ENCODE assay signal across 8 cellular contexts in the genomic region with DNA sequence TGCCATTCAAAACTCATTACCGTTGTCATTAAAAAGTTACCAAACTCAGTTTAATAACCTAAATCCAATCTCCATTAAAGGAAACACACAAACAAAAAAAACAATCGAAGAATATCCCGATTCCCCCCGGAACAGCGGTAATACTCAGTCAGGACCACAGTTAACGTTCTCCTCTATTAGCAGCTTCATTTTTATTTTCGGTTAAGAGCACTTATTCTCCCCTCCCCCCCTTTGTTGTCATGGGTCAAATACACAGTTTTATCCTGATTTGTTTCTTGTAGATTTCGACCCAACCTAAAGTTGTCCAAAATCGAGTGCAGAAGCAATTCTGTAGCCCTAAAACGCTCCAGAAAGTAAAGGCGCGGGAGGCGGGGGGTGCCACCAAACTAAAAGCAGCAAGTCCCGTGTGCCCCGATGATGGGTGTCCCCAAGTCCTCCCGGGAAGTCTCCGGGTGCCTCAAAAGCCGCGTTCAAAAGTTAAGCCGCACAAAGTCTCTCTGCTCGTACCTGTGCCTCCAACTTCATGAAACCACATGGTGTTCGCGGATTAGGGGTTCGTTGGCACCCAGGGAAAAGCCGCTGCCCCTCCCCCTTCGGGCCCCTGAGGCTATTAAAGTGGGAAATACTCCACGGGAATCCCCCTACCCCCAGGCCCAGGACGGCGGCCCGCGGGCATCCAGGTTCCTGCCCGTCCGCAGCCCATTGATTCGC. TPM values are rescaled to one million over a fixed set of nuclear protein-coding genes. Genes with fewer than 3 reads are reported as not detected.
DNase-seq lines count a peak whose midpoint lies in the region; ATAC-seq, FAIRE-seq and TF ChIP-seq lines count a peak whose summit lies in the region.

No MANE protein-coding gene starts in this region.

- peak overlapping the region; percentile 98 for H3K4me3 ChIP-seq in BJ (ENCODE audit: low read depth, low read length)
- H3K4me3 ChIP-seq in HepG2 (replicated peaks in 1 of 3; ENCODE audit: insufficient read depth in 1 of 3, low read depth in 2 of 3, low read length in 3 of 3): peak overlapping the region; percentile 92 to 98 (median 96)

- H3K4me1 Mint-ChIP-seq in H9: peaks cover 12 to 29% of the 10 kb centered on the region in 2 experiments
- H3K4me1 Mint-ChIP-seq in MCF 10A (ENCODE audit: insufficient read depth, unreplicated experiment): peaks cover 20% of the 10 kb centered on the region

- no peaks in the 10 kb centered on the region for H4K20me1 ChIP-seq in H9 (ENCODE audit: control insufficient read depth, insufficient read depth, insufficient read length)
- peaks cover 15% of the 10 kb centered on the region for H4K20me1 ChIP-seq in HepG2 (ENCODE audit: insufficient read depth, low read length)

- no peak overlapping the region for H3K56ac ChIP-seq in H9 (ENCODE audit: insufficient read length, low read depth, low read length)

- H3K4me1 ChIP-seq in H9 (ENCODE audit: insufficient read depth, low read length) (no peaks in the 10 kb centered on the region), HepG2 (ENCODE audit: insufficient read depth, low read length) (peaks cover 40% of the 10 kb centered on the region)

- POLR2A ChIA-PET in BJ (lab: Charles Lee): no interaction called here
- POLR2A ChIA-PET in MCF 10A (lab: Yijun Ruan, JAX): interaction anchor here (0.6 to 2.4 kb wide), 20 partner anchors 9 to 267 kb away, joined by 3 to 19 read pairs (median 5); partner anchors contain the start of genes ARMC7, JPT1, KCTD2 and NUP85
- POLR2A ChIA-PET in HepG2 (lab: Yijun Ruan, JAX): interaction anchor here (0.7 to 1.9 kb wide), 3 partner anchors 10 to 51 kb away, joined by 3 to 5 read pairs (median 3); partner anchors contain the start of gene NT5C

- no peak overlapping the region for H4K5ac ChIP-seq in H9 (ENCODE audit: insufficient read length, low read depth, low read length)

- CTCF ChIA-PET in BJ (lab: Yijun Ruan, JAX): interaction anchor here (1.2 to 2.1 kb wide), 3 partner anchors 9 to 68 kb away, joined by 4 to 12 read pairs (median 7); no protein-coding TSS in a partner anchor
- CTCF ChIA-PET in MCF 10A (lab: Yijun Ruan, JAX): interaction anchor here (0.9 to 1.4 kb wide), 2 partner anchors 65 to 67 kb away, joined by 4 to 6 read pairs; no protein-coding TSS in a partner anchor
- CTCF ChIA-PET in HepG2 (lab: Yijun Ruan, JAX; ENCODE audit: low intra/inter-chr PET ratio, low total read pairs): no interaction called here

- H3K4me2 ChIP-seq in H9 (ENCODE audit: insufficient read depth, insufficient read length, low read length) (peak overlapping the region; percentile 80), HepG2 (ENCODE audit: low read depth, low read length) (peak overlapping the region; percentile 94)

- H3K27ac ChIP-seq in H9 (ENCODE audit: insufficient read length, low read depth, low read length) (no peak overlapping the region), HepG2 (ENCODE audit: extremely low read length, insufficient read depth, low read length) (peak overlapping the region; percentile 96)

- H3K9me3 Mint-ChIP-seq in H9 (no peaks in the 10 kb centered on the region), MCF 10A (ENCODE audit: unreplicated experiment) (peaks cover 6% of the 10 kb centered on the region)

- H3K9ac ChIP-seq in H9 (ENCODE audit: extremely low read depth, insufficient read length, low read length) (peak overlapping the region; percentile 95), HepG2 (ENCODE audit: insufficient read depth, low read depth, low read length) (peak overlapping the region; percentile 95)

- peak overlapping the region; percentile 87 for H3K14ac ChIP-seq in H9 (ENCODE audit: insufficient read depth, low read length)

- H2AFZ ChIP-seq in H9 (ENCODE audit: low read length) (no peak overlapping the region), HepG2 (ENCODE audit: low read length) (no peak overlapping the region)

- no peak overlapping the region for H3K23ac ChIP-seq in H9 (ENCODE audit: insufficient read length, low read depth, low read length)

- H3T11ph ChIP-seq in H9 (ENCODE audit: low read length): no peak overlapping the region

- peaks cover 7% of the 10 kb centered on the region for H3K79me1 ChIP-seq in H9 (ENCODE audit: insufficient read depth, low read depth, low read length, poor library complexity, severe bottlenecking)

- no peaks in the 10 kb centered on the region; the same call in 1 of the 2 replicates for H3K27me3 Mint-ChIP-seq in H9 (ENCODE audit: low read depth)
- no peaks in the 10 kb centered on the region for H3K27me3 Mint-ChIP-seq in MCF 10A (ENCODE audit: insufficient read depth, unreplicated experiment)

- H3K36me3 Mint-ChIP-seq in H9 (ENCODE audit: insufficient read depth in 1 of 3, low read depth in 3 of 3) (peaks cover 20 to 46% (median 42%) of the 10 kb centered on the region in 3 experiments), MCF 10A (ENCODE audit: insufficient read depth, unreplicated experiment) (peaks cover 52% of the 10 kb centered on the region)

- H3K9me3 ChIP-seq in H9 (ENCODE audit: control insufficient read depth, low read depth, low read length): no peaks in the 10 kb centered on the region
- no peaks in the 10 kb centered on the region for H3K9me3 ChIP-seq in HepG2 (ENCODE audit: low read length)

- H3K36me3 ChIP-seq in BJ (ENCODE audit: control insufficient read depth, insufficient read depth, low read length) (peaks cover 5% of the 10 kb centered on the region), HepG2 (replicated peaks in 1 of 2; ENCODE audit: control insufficient read depth in 1 of 2, insufficient read depth in 2 of 2, low read length in 2 of 2) (peaks cover 11 to 28% of the 10 kb centered on the region in 2 experiments)

- intact Hi-C loops in MCF 10A (cut with micrococcal nuclease): no loop called here
- intact Hi-C loops in HepG2 (cut with micrococcal nuclease; ENCODE audit: unreplicated experiment): no loop called here

- H3K23me2 ChIP-seq in H9 (ENCODE audit: insufficient read length, low read depth, low read length, poor library complexity, severe bottlenecking): peaks cover 10% of the 10 kb centered on the region

- H2BK120ac ChIP-seq in H9 (ENCODE audit: low read depth, low read length, poor library complexity, severe bottlenecking): no peak overlapping the region

- TF ChIP-seq EP300 in HepG2 (IDR thresholded peaks at IDR 0.05; ENCODE audit: low read depth in 2 of 2, low read length in 2 of 2) (no peak), HepG2 (CRISPR knock-in tag; IDR thresholded peaks at IDR 0.05; ENCODE audit: borderline replicate concordance) (no peak)

- no peak overlapping the region for H3K4ac ChIP-seq in H9 (ENCODE audit: low read depth, low read length)

- H2AK5ac ChIP-seq in H9 (ENCODE audit: insufficient read length, low read length): no peak overlapping the region

- no peak for FAIRE-seq in HepG2 (lab: Jason Lieb, UNC)

- H4K91ac ChIP-seq in H9 (ENCODE audit: insufficient read length, low read depth, low read length): peak overlapping the region; percentile 99

- H3K27ac Mint-ChIP-seq in H9: peak overlapping the region; percentile 65 to 84 (median 70)
- peak overlapping the region; percentile 77 for H3K27ac Mint-ChIP-seq in MCF 10A (ENCODE audit: low read depth, unreplicated experiment)

- H2BK5ac ChIP-seq in H9 (ENCODE audit: insufficient read length, low read length): no peak overlapping the region

- H3K79me2 ChIP-seq in H9 (ENCODE audit: insufficient read depth, low read length) (peaks cover 39% of the 10 kb centered on the region), HepG2 (ENCODE audit: insufficient read depth, low read length) (peaks cover 53% of the 10 kb centered on the region)

- in situ Hi-C loops in SK-MEL-5 (cut with HindIII; ENCODE audit: low pct_unique_long_range_greater_than_20kb, low sequenced_read_pairs) (no loop called here), HepG2 (cut with HindIII; ENCODE audit: extremely low pct_ligation_motif_present, low pct_unique_long_range_greater_than_20kb) (no loop called here)

- no peak overlapping the region for H2BK20ac ChIP-seq in H9 (ENCODE audit: low read depth, low read length, poor library complexity, severe bottlenecking)

- no peak overlapping the region for H4K8ac ChIP-seq in H9 (replicated peaks; ENCODE audit: insufficient read length, low read depth, low read length)

- no peak for TF ChIP-seq POLR2A in HepG2 (IDR thresholded peaks at IDR 0.05; ENCODE audit: insufficient read depth in 1 of 2, low read depth in 2 of 2, low read length in 2 of 2)

- no peak overlapping the region for H2BK15ac ChIP-seq in H9 (ENCODE audit: low read depth, low read length)

- BruUV-seq in MCF 10A (replicated peaks; lab: Mats Ljungman, UMichigan): TSS peak; percentile 34
- TSS peak; percentile 59 for BruUV-seq in HepG2 (replicated peaks; lab: Mats Ljungman, UMichigan)

- peak; percentile 6; the same call in 1 of the 3 replicates for ATAC-seq in HepG2

- DNase-seq in BJ (ENCODE audit: low read depth): no peak
- no peak for DNase-seq in H9
- DNase-seq in SK-MEL-5 (ENCODE audit: low read depth, low spot score): peak; percentile 41
- peak; percentile 25 for DNase-seq in MCF 10A (ENCODE audit: unreplicated experiment)
- DNase-seq in HepG2 (ENCODE audit: low spot score): no peak
- DNase-seq in stimulated activated CD4-positive, alpha-beta T cell treated with anti-CD3 and anti-CD28 coated beads, TNF-alpha, amount 100 ng/mL, for 24 hours (ENCODE audit: low read depth in 3 of 3): peak; percentile 12 to 33 (median 29)
- no peak for DNase-seq in H4 (ENCODE audit: low spot score)
- no peak for DNase-seq in NCI-H526 (lab: John Stamatoyannopoulos, UW)

- H3K27me3 ChIP-seq in BJ (ENCODE audit: control insufficient read depth, insufficient read depth, low read length): no peaks in the 10 kb centered on the region
- no peaks in the 10 kb centered on the region for H3K27me3 ChIP-seq in H9 (ENCODE audit: insufficient read depth, low read length)
- no peaks in the 10 kb centered on the region; a peak in 1 of 5 replicates for H3K27me3 ChIP-seq in HepG2 (ENCODE audit: control insufficient read depth in 1 of 2, insufficient read depth in 2 of 2, low read length in 2 of 2)

- TF ChIP-seq RAD21 in HepG2 (CRISPR knock-in tag; IDR thresholded peaks at IDR 0.05): no peak

- TF ChIP-seq CTCF in BJ (IDR thresholded peaks at IDR 0.05; ENCODE audit: insufficient read depth, low read depth, low read length) (no peak), H9 (conservative IDR thresholded peaks at IDR 0.05) (no peak), MCF 10A (IDR thresholded peaks at IDR 0.05; ENCODE audit: unreplicated experiment) (no peak), HepG2 (CRISPR knock-in tag; IDR thresholded peaks at IDR 0.05) (no peak)

- no peak overlapping the region for H2BK12ac ChIP-seq in H9 (ENCODE audit: insufficient read length, low read depth, low read length)

- H3K4me3 Mint-ChIP-seq in H9 (peak overlapping the region; percentile 88 to 89), MCF 10A (ENCODE audit: unreplicated experiment) (peak overlapping the region; percentile 80)

- no CpG with 5 or more reads among the region's 34 CpGs for WGBS in H9 (ENCODE audit: extremely low coverage, insufficient read length, low lambda C conversion rate)
- under 1% methylated on average over 27 of the region's 34 CpGs for WGBS in HepG2 (ENCODE audit: low lambda C conversion rate)

- H3K18ac ChIP-seq in H9 (ENCODE audit: insufficient read length, low read depth, low read length): peak overlapping the region; percentile 78

RNA-seq across cellular contexts. Expression of gene SUMO2, which starts 1.0 kb away (rescaled TPM):
- 131 and 304 TPM in 2 replicates for polyA plus RNA-seq in BJ (2011; rRNA removed)
- polyA minus RNA-seq in BJ (2011; rRNA and poly(A)+ RNA removed): 76.9 and 95.8 TPM in 2 replicates
- total RNA-seq in H9 (2021): 813 and 824 TPM in 2 replicates
- total RNA-seq in SK-MEL-5 (2014; rRNA removed; shearing (Covaris generic)): 206 and 213 TPM in 2 replicates
- 106 and 120 TPM in 2 replicates for polyA plus RNA-seq in SK-MEL-5 (2015; cell fraction: cytosol; rRNA removed)
- polyA plus RNA-seq in SK-MEL-5 (2015; cell fraction: nucleus; rRNA removed): 25.5 and 27.0 TPM in 2 replicates
- 186 and 194 TPM in 2 replicates for total RNA-seq in MCF 10A (2022)
- total RNA-seq in HepG2 (2016; rRNA removed; fragmentation: Illumina TruSeq; extraction: Trizol): 553 and 842 TPM in 2 replicates
- total RNA-seq in HepG2 (2016; cell fraction: cytosol; rRNA removed; fragmentation: Illumina TruSeq; extraction: Trizol; ENCODE audit: low read depth): 162 and 178 TPM in 2 replicates
- total RNA-seq in HepG2 (2016; cell fraction: insoluble cytoplasmic fraction; rRNA removed; fragmentation: Illumina TruSeq; extraction: Trizol): 553 and 885 TPM in 2 replicates
- total RNA-seq in HepG2 (2016; cell fraction: membrane; rRNA removed; fragmentation: Illumina TruSeq; extraction: Trizol): 469 and 483 TPM in 2 replicates
- total RNA-seq in HepG2 (2016; cell fraction: nucleus; rRNA removed; fragmentation: Illumina TruSeq; extraction: Trizol): 195 and 213 TPM in 2 replicates
- 252 and 337 TPM in 2 replicates for polyA plus RNA-seq in HepG2 (2011; rRNA removed)
- polyA plus RNA-seq in HepG2 (2011; cell fraction: cytosol; rRNA removed): 69.8 and 103 TPM in 2 replicates
- polyA plus RNA-seq in HepG2 (2011; cell fraction: nucleus; rRNA removed): 25.8 and 30.1 TPM in 2 replicates
- 289 and 643 TPM in 2 replicates for polyA plus RNA-seq in HepG2 (2012)
- polyA plus RNA-seq in HepG2 (2016; cell fraction: cytosol; fragmentation: Illumina TruSeq; extraction: Trizol; ENCODE audit: low read depth): 377 and 391 TPM in 2 replicates
- 1,249 and 1,398 TPM in 2 replicates for polyA plus RNA-seq in HepG2 (2016; cell fraction: insoluble cytoplasmic fraction; fragmentation: Illumina TruSeq; extraction: Trizol; ENCODE audit: low read depth)
- polyA plus RNA-seq in HepG2 (2016; cell fraction: membrane; fragmentation: Illumina TruSeq; extraction: Trizol; ENCODE audit: low read depth): 612 and 621 TPM in 2 replicates
- 448 and 485 TPM in 2 replicates for polyA plus RNA-seq in HepG2 (2016; cell fraction: nucleus; fragmentation: Illumina TruSeq; extraction: Trizol; ENCODE audit: insufficient read depth, low read depth)
- 78.7 and 95.4 TPM in 2 replicates for polyA minus RNA-seq in HepG2 (2011; rRNA and poly(A)+ RNA removed; ENCODE audit: low replicate concordance)
- 255 and 261 TPM in 2 replicates for polyA minus RNA-seq in HepG2 (2011; cell fraction: cytosol; rRNA and poly(A)+ RNA removed)
- polyA minus RNA-seq in HepG2 (2011; cell fraction: nucleus; rRNA and poly(A)+ RNA removed): 42.5 and 63.9 TPM in 2 replicates
- total RNA-seq in H4 (2014; rRNA removed; shearing (Covaris generic)): 160 and 193 TPM in 2 replicates

RNA-seq across cellular contexts. Expression of gene NUP85, which starts 23.7 kb away (rescaled TPM):
- polyA plus RNA-seq in BJ (2011; rRNA removed): 45.4 and 74.1 TPM in 2 replicates
- polyA minus RNA-seq in BJ (2011; rRNA and poly(A)+ RNA removed): 30.2 and 48.9 TPM in 2 replicates
- 136 and 145 TPM in 2 replicates for total RNA-seq in H9 (2021)
- 46.0 and 49.4 TPM in 2 replicates for total RNA-seq in SK-MEL-5 (2014; rRNA removed; shearing (Covaris generic))
- polyA plus RNA-seq in SK-MEL-5 (2015; cell fraction: cytosol; rRNA removed): 60.8 and 61.4 TPM in 2 replicates
- polyA plus RNA-seq in SK-MEL-5 (2015; cell fraction: nucleus; rRNA removed): 280 and 471 TPM in 2 replicates
- total RNA-seq in MCF 10A (2022): 42.3 and 49.2 TPM in 2 replicates
- total RNA-seq in HepG2 (2016; rRNA removed; fragmentation: Illumina TruSeq; extraction: Trizol): 122 and 124 TPM in 2 replicates
- total RNA-seq in HepG2 (2016; cell fraction: cytosol; rRNA removed; fragmentation: Illumina TruSeq; extraction: Trizol; ENCODE audit: low read depth): 32.8 and 35.7 TPM in 2 replicates
- 119 and 122 TPM in 2 replicates for total RNA-seq in HepG2 (2016; cell fraction: insoluble cytoplasmic fraction; rRNA removed; fragmentation: Illumina TruSeq; extraction: Trizol)
- 28.2 and 37.8 TPM in 2 replicates for total RNA-seq in HepG2 (2016; cell fraction: membrane; rRNA removed; fragmentation: Illumina TruSeq; extraction: Trizol)
- total RNA-seq in HepG2 (2016; cell fraction: nucleus; rRNA removed; fragmentation: Illumina TruSeq; extraction: Trizol): 112 and 113 TPM in 2 replicates
- polyA plus RNA-seq in HepG2 (2011; rRNA removed): 79.4 and 89.1 TPM in 2 replicates
- polyA plus RNA-seq in HepG2 (2011; cell fraction: cytosol; rRNA removed): 64.8 and 78.3 TPM in 2 replicates
- polyA plus RNA-seq in HepG2 (2011; cell fraction: nucleus; rRNA removed): 303 and 416 TPM in 2 replicates
- 34.4 and 62.5 TPM in 2 replicates for polyA plus RNA-seq in HepG2 (2012)
- polyA plus RNA-seq in HepG2 (2016; cell fraction: cytosol; fragmentation: Illumina TruSeq; extraction: Trizol; ENCODE audit: low read depth): 17.2 and 18.1 TPM in 2 replicates
- polyA plus RNA-seq in HepG2 (2016; cell fraction: insoluble cytoplasmic fraction; fragmentation: Illumina TruSeq; extraction: Trizol; ENCODE audit: low read depth): 81.2 and 85.9 TPM in 2 replicates
- polyA plus RNA-seq in HepG2 (2016; cell fraction: membrane; fragmentation: Illumina TruSeq; extraction: Trizol; ENCODE audit: low read depth): 16.9 and 17.7 TPM in 2 replicates
- 226 and 250 TPM in 2 replicates for polyA plus RNA-seq in HepG2 (2016; cell fraction: nucleus; fragmentation: Illumina TruSeq; extraction: Trizol; ENCODE audit: insufficient read depth, low read depth)
- polyA minus RNA-seq in HepG2 (2011; rRNA and poly(A)+ RNA removed; ENCODE audit: low replicate concordance): 91.6 and 267 TPM in 2 replicates
- polyA minus RNA-seq in HepG2 (2011; cell fraction: cytosol; rRNA and poly(A)+ RNA removed): 23.6 and 24.5 TPM in 2 replicates
- polyA minus RNA-seq in HepG2 (2011; cell fraction: nucleus; rRNA and poly(A)+ RNA removed): 69.2 and 70.3 TPM in 2 replicates
- total RNA-seq in H4 (2014; rRNA removed; shearing (Covaris generic)): 59.3 and 71.5 TPM in 2 replicates

RNA-seq across cellular contexts. Expression of gene JPT1, which starts 27.5 kb away (rescaled TPM):
- 65.5 and 111 TPM in 2 replicates for polyA plus RNA-seq in BJ (2011; rRNA removed)
- 24.1 and 24.5 TPM in 2 replicates for polyA minus RNA-seq in BJ (2011; rRNA and poly(A)+ RNA removed)
- 265 and 275 TPM in 2 replicates for total RNA-seq in H9 (2021)
- total RNA-seq in SK-MEL-5 (2014; rRNA removed; shearing (Covaris generic)): 148 and 158 TPM in 2 replicates
- 197 and 212 TPM in 2 replicates for polyA plus RNA-seq in SK-MEL-5 (2015; cell fraction: cytosol; rRNA removed)
- 43.7 and 45.5 TPM in 2 replicates for polyA plus RNA-seq in SK-MEL-5 (2015; cell fraction: nucleus; rRNA removed)
- 342 and 360 TPM in 2 replicates for total RNA-seq in MCF 10A (2022)
- 237 and 256 TPM in 2 replicates for total RNA-seq in HepG2 (2016; rRNA removed; fragmentation: Illumina TruSeq; extraction: Trizol)
- total RNA-seq in HepG2 (2016; cell fraction: cytosol; rRNA removed; fragmentation: Illumina TruSeq; extraction: Trizol; ENCODE audit: low read depth): 86.3 and 92.6 TPM in 2 replicates
- total RNA-seq in HepG2 (2016; cell fraction: insoluble cytoplasmic fraction; rRNA removed; fragmentation: Illumina TruSeq; extraction: Trizol): 209 and 270 TPM in 2 replicates
- total RNA-seq in HepG2 (2016; cell fraction: membrane; rRNA removed; fragmentation: Illumina TruSeq; extraction: Trizol): 67.0 and 88.4 TPM in 2 replicates
- total RNA-seq in HepG2 (2016; cell fraction: nucleus; rRNA removed; fragmentation: Illumina TruSeq; extraction: Trizol): 98.2 and 106 TPM in 2 replicates
- polyA plus RNA-seq in HepG2 (2011; rRNA removed): 32.1 and 43.3 TPM in 2 replicates
- polyA plus RNA-seq in HepG2 (2011; cell fraction: cytosol; rRNA removed): 92.3 and 100 TPM in 2 replicates
- 38.5 and 41.1 TPM in 2 replicates for polyA plus RNA-seq in HepG2 (2011; cell fraction: nucleus; rRNA removed)
- 103 and 127 TPM in 2 replicates for polyA plus RNA-seq in HepG2 (2012)
- polyA plus RNA-seq in HepG2 (2016; cell fraction: cytosol; fragmentation: Illumina TruSeq; extraction: Trizol; ENCODE audit: low read depth): 83.0 and 101 TPM in 2 replicates
- 221 and 271 TPM in 2 replicates for polyA plus RNA-seq in HepG2 (2016; cell fraction: insoluble cytoplasmic fraction; fragmentation: Illumina TruSeq; extraction: Trizol; ENCODE audit: low read depth)
- 58.3 and 84.5 TPM in 2 replicates for polyA plus RNA-seq in HepG2 (2016; cell fraction: membrane; fragmentation: Illumina TruSeq; extraction: Trizol; ENCODE audit: low read depth)
- polyA plus RNA-seq in HepG2 (2016; cell fraction: nucleus; fragmentation: Illumina TruSeq; extraction: Trizol; ENCODE audit: insufficient read depth, low read depth): 169 and 181 TPM in 2 replicates
- 28.4 and 46.4 TPM in 2 replicates for polyA minus RNA-seq in HepG2 (2011; rRNA and poly(A)+ RNA removed; ENCODE audit: low replicate concordance)
- polyA minus RNA-seq in HepG2 (2011; cell fraction: cytosol; rRNA and poly(A)+ RNA removed): 50.6 and 65.7 TPM in 2 replicates
- polyA minus RNA-seq in HepG2 (2011; cell fraction: nucleus; rRNA and poly(A)+ RNA removed): 30.4 and 32.2 TPM in 2 replicates
- total RNA-seq in H4 (2014; rRNA removed; shearing (Covaris generic)): 324 and 466 TPM in 2 replicates

RNA-seq across cellular contexts. Expression of gene NT5C, which starts 50.2 kb away (rescaled TPM):
- 38.3 and 61.8 TPM in 2 replicates for polyA plus RNA-seq in BJ (2011; rRNA removed)
- 13.7 and 21.7 TPM in 2 replicates for polyA minus RNA-seq in BJ (2011; rRNA and poly(A)+ RNA removed)
- total RNA-seq in H9 (2021): 76.2 and 77.7 TPM in 2 replicates
- total RNA-seq in SK-MEL-5 (2014; rRNA removed; shearing (Covaris generic)): 44.5 and 46.7 TPM in 2 replicates
- polyA plus RNA-seq in SK-MEL-5 (2015; cell fraction: cytosol; rRNA removed): 57.4 and 85.2 TPM in 2 replicates
- polyA plus RNA-seq in SK-MEL-5 (2015; cell fraction: nucleus; rRNA removed): 293 and 375 TPM in 2 replicates
- 105 and 113 TPM in 2 replicates for total RNA-seq in MCF 10A (2022)
- 31.4 and 48.6 TPM in 2 replicates for total RNA-seq in HepG2 (2016; rRNA removed; fragmentation: Illumina TruSeq; extraction: Trizol)
- total RNA-seq in HepG2 (2016; cell fraction: cytosol; rRNA removed; fragmentation: Illumina TruSeq; extraction: Trizol; ENCODE audit: low read depth): 21.9 and 22.5 TPM in 2 replicates
- 34.5 and 55.6 TPM in 2 replicates for total RNA-seq in HepG2 (2016; cell fraction: insoluble cytoplasmic fraction; rRNA removed; fragmentation: Illumina TruSeq; extraction: Trizol)
- 26.2 and 30.0 TPM in 2 replicates for total RNA-seq in HepG2 (2016; cell fraction: membrane; rRNA removed; fragmentation: Illumina TruSeq; extraction: Trizol)
- 41.8 and 49.7 TPM in 2 replicates for total RNA-seq in HepG2 (2016; cell fraction: nucleus; rRNA removed; fragmentation: Illumina TruSeq; extraction: Trizol)
- 42.8 and 42.9 TPM in 2 replicates for polyA plus RNA-seq in HepG2 (2011; rRNA removed)
- polyA plus RNA-seq in HepG2 (2011; cell fraction: cytosol; rRNA removed): 24.5 and 47.2 TPM in 2 replicates
- polyA plus RNA-seq in HepG2 (2011; cell fraction: nucleus; rRNA removed): 143 and 153 TPM in 2 replicates
- polyA plus RNA-seq in HepG2 (2012): 22.5 and 24.0 TPM in 2 replicates
- 20.3 and 23.1 TPM in 2 replicates for polyA plus RNA-seq in HepG2 (2016; cell fraction: cytosol; fragmentation: Illumina TruSeq; extraction: Trizol; ENCODE audit: low read depth)
- 30.7 and 32.5 TPM in 2 replicates for polyA plus RNA-seq in HepG2 (2016; cell fraction: insoluble cytoplasmic fraction; fragmentation: Illumina TruSeq; extraction: Trizol; ENCODE audit: low read depth)
- 20.1 and 23.2 TPM in 2 replicates for polyA plus RNA-seq in HepG2 (2016; cell fraction: membrane; fragmentation: Illumina TruSeq; extraction: Trizol; ENCODE audit: low read depth)
- polyA plus RNA-seq in HepG2 (2016; cell fraction: nucleus; fragmentation: Illumina TruSeq; extraction: Trizol; ENCODE audit: insufficient read depth, low read depth): 95.9 and 100 TPM in 2 replicates
- polyA minus RNA-seq in HepG2 (2011; rRNA and poly(A)+ RNA removed; ENCODE audit: low replicate concordance): 14.0 and 27.7 TPM in 2 replicates
- polyA minus RNA-seq in HepG2 (2011; cell fraction: cytosol; rRNA and poly(A)+ RNA removed): 5.2 and 5.9 TPM in 2 replicates
- 21.5 and 23.6 TPM in 2 replicates for polyA minus RNA-seq in HepG2 (2011; cell fraction: nucleus; rRNA and poly(A)+ RNA removed)
- total RNA-seq in H4 (2014; rRNA removed; shearing (Covaris generic)): 122 and 134 TPM in 2 replicates

Comparison
In these comparisons a context has a peak if more than half of its experiments do, and no peak if none do; other contexts are left out.
1. DNase-seq: peak in SK-MEL-5 (single experiment), MCF 10A (single experiment) and stimulated activated CD4-positive, alpha-beta T cell treated with anti-CD3 and anti-CD28 coated beads, TNF-alpha, amount 100 ng/mL, for 24 hours (3 of 3); none in BJ (single experiment), H9 (single experiment), HepG2 (single experiment), H4 (single experiment) and NCI-H526 (0 of 2).